In genomic region chr11:15884792-15885540, GRCh38 we compare ENCODE assay signal across 23 cellular contexts.
DNase-seq lines count a peak whose midpoint lies in the region; ATAC-seq, FAIRE-seq and TF ChIP-seq lines count a peak whose summit lies in the region.
"Had no signal": no experiment of that assay in that cellular context is flagged by ENCODE, and none has a peak within 500 bp of the region (broad histone marks: within the 10 kb centered on the region; RNA-seq: fewer than 3 reads in every experiment).

No MANE protein-coding gene starts in this region.

- H3K4me1 Mint-ChIP-seq in mesothelial cell of epicardium = peaks cover 38% of the 10 kb centered on the region
- H3K4me1 Mint-ChIP-seq in stimulated activated effector memory CD8-positive, alpha-beta T cell treated with anti-CD3 and anti-CD28 coated beads, Interleukin-12 subunit alpha, Interleukin-12 subunit beta, amount 100 ng/mL, for 72 hours = no peaks in the 10 kb centered on the region
- H3K4me1 Mint-ChIP-seq: activated CD8-positive, alpha-beta memory T cell treated with anti-CD3 and anti-CD28 coated beads, Interleukin-2, amount 10 ng/mL, durations not matched to agents 7 days and 5 days; B cell; WTC11 had no signal

- intact Hi-C loops in heart right ventricle (cut with DNase I) = loop anchor here in 1 of 10 donors (2.0 kb wide), 1 partner anchor 64 kb away; no protein-coding TSS in a partner anchor
- intact Hi-C loops in posterior vena cava (cut with DNase I) = no loop called here
- intact Hi-C loops in right lobe of liver (cut with DNase I) = no loop called here

- TF ChIP-seq EP300 in A549 (IDR thresholded peaks at IDR 0.05) = no peak

- no peak for ATAC-seq in A549
- peak in 3 of 8 donors; percentile 25 to 44 (median 43) for ATAC-seq in heart right ventricle
- no peak for ATAC-seq in stimulated activated effector memory CD8-positive, alpha-beta T cell treated with anti-CD3 and anti-CD28 coated beads, Interleukin-12 subunit alpha, Interleukin-12 subunit beta, amount 100 ng/mL, for 72 hours
- ATAC-seq in GM18867 (IDR thresholded peaks at IDR 0.05; ENCODE audit: unreplicated experiment) = no peak
- no peak for ATAC-seq in right lobe of liver
- ATAC-seq: activated CD8-positive, alpha-beta memory T cell treated with anti-CD3 and anti-CD28 coated beads, Interleukin-2, amount 10 ng/mL, durations not matched to agents 7 days and 5 days; activated T-cell treated with anti-CD3 and anti-CD28 coated beads, Interleukin-2, amount 50 U/mL, for 72 hours; gastroesophageal sphincter; WTC11 had no signal

- H3K27ac ChIP-seq in A549 (no peak overlapping the region), SK-N-MC (peak overlapping the region; percentile 21; the same call in 1 of the 2 replicates), heart right ventricle (peak overlapping the region in 7 of 10 donors; percentile 32 to 72 (median 64)), right lobe of liver (no peak overlapping the region)
- H3K27ac ChIP-seq: cardiac muscle cell, upper lobe of left lung had no signal

- no peak for TF ChIP-seq CTCF in A549 (IDR thresholded peaks at IDR 0.05)
- TF ChIP-seq CTCF in heart right ventricle (IDR thresholded peaks at IDR 0.05) = no peak
- no peak for TF ChIP-seq CTCF in mesothelial cell of epicardium (IDR thresholded peaks at IDR 0.05; ENCODE audit: unreplicated experiment)
- no peak for TF ChIP-seq CTCF in right lobe of liver (IDR thresholded peaks at IDR 0.05)

- WGBS in A549 (ENCODE audit: missing lambda C conversion rate) = 47% methylated on average over 6 of the region's 6 CpGs
- 67 to 71% methylated on average over 6 of the region's 6 CpGs for WGBS in heart right ventricle, 2 donors
- WGBS in right lobe of liver (ENCODE audit: insufficient coverage, low coverage, low lambda C conversion rate, missing lambda C conversion rate) = 63% methylated on average over 6 of the region's 6 CpGs

- no peak for FAIRE-seq in A549 (lab: Jason Lieb, UNC)
- FAIRE-seq: A204.1, endometrium, RCC 7860 had no signal

- H3K27me3 ChIP-seq in heart right ventricle = no peaks in the 10 kb centered on the region
- H3K27me3 ChIP-seq in right lobe of liver = no peaks in the 10 kb centered on the region
- H3K27me3 ChIP-seq: cardiac muscle cell, gastroesophageal sphincter, upper lobe of left lung had no signal

- H3K9me3 Mint-ChIP-seq in mesothelial cell of epicardium = no peaks in the 10 kb centered on the region
- peaks cover 2% of the 10 kb centered on the region for H3K9me3 Mint-ChIP-seq in stimulated activated effector memory CD8-positive, alpha-beta T cell treated with anti-CD3 and anti-CD28 coated beads, Interleukin-12 subunit alpha, Interleukin-12 subunit beta, amount 100 ng/mL, for 72 hours
- H3K9me3 Mint-ChIP-seq: activated naive CD4-positive, alpha-beta T cell treated with anti-CD3 and anti-CD28 coated beads for 36 hours; WTC11 had no signal

- H3K4me1 ChIP-seq in A549 (no peaks in the 10 kb centered on the region), heart right ventricle (peaks cover 3 to 41% (median 17%) of the 10 kb centered on the region in 9 donors), right lobe of liver (no peaks in the 10 kb centered on the region)
- H3K4me1 ChIP-seq: upper lobe of left lung had no signal

- H3K4me3 ChIP-seq in A549 = no peak overlapping the region
- H3K4me3 ChIP-seq in SK-N-MC = peak overlapping the region; percentile 24; the same call in 1 of the 2 replicates
- no peak overlapping the region for H3K4me3 ChIP-seq in heart right ventricle
- no peak overlapping the region for H3K4me3 ChIP-seq in right lobe of liver
- H3K4me3 ChIP-seq: cardiac muscle cell, gastroesophageal sphincter, upper lobe of left lung had no signal

- no peaks in the 10 kb centered on the region for H3K9me3 ChIP-seq in A549
- H3K9me3 ChIP-seq in SK-N-MC (ENCODE audit: low read depth, low read length) = no peaks in the 10 kb centered on the region
- H3K9me3 ChIP-seq in heart right ventricle = no peaks in the 10 kb centered on the region
- H3K9me3 ChIP-seq in right lobe of liver = no peaks in the 10 kb centered on the region
- H3K9me3 ChIP-seq: gastroesophageal sphincter, upper lobe of left lung had no signal

- TF ChIP-seq RAD21 in A549 (conservative IDR thresholded peaks at IDR 0.05 in 1 of 2, IDR thresholded peaks at IDR 0.05 in 1 of 2) = no peak

- no peak overlapping the region for H3K4me2 ChIP-seq in A549

- H3K36me3 ChIP-seq in SK-N-MC (ENCODE audit: insufficient read depth, low read length) (no peaks in the 10 kb centered on the region), heart right ventricle (no peaks in the 10 kb centered on the region), right lobe of liver (no peaks in the 10 kb centered on the region)
- H3K36me3 ChIP-seq: cardiac muscle cell, gastroesophageal sphincter, upper lobe of left lung had no signal

- H3K27ac Mint-ChIP-seq in mesothelial cell of epicardium = peak overlapping the region; percentile 68
- H3K27ac Mint-ChIP-seq in stimulated activated effector memory CD8-positive, alpha-beta T cell treated with anti-CD3 and anti-CD28 coated beads, Interleukin-12 subunit alpha, Interleukin-12 subunit beta, amount 100 ng/mL, for 72 hours = no peak overlapping the region
- H3K27ac Mint-ChIP-seq: activated CD8-positive, alpha-beta memory T cell treated with anti-CD3 and anti-CD28 coated beads, Interleukin-2, amount 10 ng/mL, durations not matched to agents 7 days and 5 days; activated naive CD4-positive, alpha-beta T cell treated with anti-CD3 and anti-CD28 coated beads for 36 hours; activated T-cell treated with anti-CD3 and anti-CD28 coated beads, Interleukin-2, amount 50 U/mL, for 72 hours; B cell; WTC11 had no signal

- POLR2A ChIA-PET in A549 (lab: Yijun Ruan, JAX) = no interaction called here

- H3K27me3 Mint-ChIP-seq in mesothelial cell of epicardium (ENCODE audit: low read depth) = no peaks in the 10 kb centered on the region
- H3K27me3 Mint-ChIP-seq: activated CD8-positive, alpha-beta memory T cell treated with anti-CD3 and anti-CD28 coated beads, Interleukin-2, amount 10 ng/mL, durations not matched to agents 7 days and 5 days had no signal

- TF ChIP-seq POLR2A in A549 (IDR thresholded peaks at IDR 0.05; ENCODE audit: low read length) (no peak), right lobe of liver (IDR thresholded peaks at IDR 0.05) (no peak)

- H3K36me3 Mint-ChIP-seq in mesothelial cell of epicardium = no peaks in the 10 kb centered on the region
- no peaks in the 10 kb centered on the region for H3K36me3 Mint-ChIP-seq in stimulated activated effector memory CD8-positive, alpha-beta T cell treated with anti-CD3 and anti-CD28 coated beads, Interleukin-12 subunit alpha, Interleukin-12 subunit beta, amount 100 ng/mL, for 72 hours
- H3K36me3 Mint-ChIP-seq: activated CD8-positive, alpha-beta memory T cell treated with anti-CD3 and anti-CD28 coated beads, Interleukin-2, amount 10 ng/mL, durations not matched to agents 7 days and 5 days; WTC11 had no signal

- no peak overlapping the region for H3K4me3 Mint-ChIP-seq in mesothelial cell of epicardium
- H3K4me3 Mint-ChIP-seq in stimulated activated effector memory CD8-positive, alpha-beta T cell treated with anti-CD3 and anti-CD28 coated beads, Interleukin-12 subunit alpha, Interleukin-12 subunit beta, amount 100 ng/mL, for 72 hours = no peak overlapping the region
- H3K4me3 Mint-ChIP-seq: activated CD8-positive, alpha-beta memory T cell treated with anti-CD3 and anti-CD28 coated beads, Interleukin-2, amount 10 ng/mL, durations not matched to agents 7 days and 5 days; activated naive CD4-positive, alpha-beta T cell treated with anti-CD3 and anti-CD28 coated beads for 36 hours; activated T-cell treated with anti-CD3 and anti-CD28 coated beads, Interleukin-2, amount 50 U/mL, for 72 hours; B cell; WTC11 had no signal

- CTCF ChIA-PET in A549 (lab: Yijun Ruan, JAX) = interaction anchor here (1.5 kb wide), 1 partner anchor 9 kb away, joined by 3 read pairs; no protein-coding TSS in a partner anchor

- peak overlapping the region; percentile 21 for H3K9ac ChIP-seq in SK-N-MC (ENCODE audit: insufficient read length)

- DNase-seq in A549 (ENCODE audit: low read depth in 1 of 2, low spot score in 1 of 2) (no peak), SK-N-MC (ENCODE audit: low read depth, low spot score) (no peak), heart right ventricle (peak in 1 of 2 donors; percentile 27), mesothelial cell of epicardium (ENCODE audit: low spot score in 2 of 2, unreplicated experiment in 2 of 2) (no peak), posterior vena cava (ENCODE audit: low spot score) (no peak), right lobe of liver (no peak)
- no peak for DNase-seq in stimulated activated effector memory CD8-positive, alpha-beta T cell treated with anti-CD3 and anti-CD28 coated beads, Interleukin-12 subunit alpha, Interleukin-12 subunit beta, amount 100 ng/mL, for 72 hours (ENCODE audit: low spot score in 2 of 2)
- DNase-seq: activated CD4-positive, alpha-beta T cell treated with anti-CD3 and anti-CD28 coated beads, Interleukin-2, amount 50 U/mL, for 1 hour; activated CD8-positive, alpha-beta memory T cell treated with anti-CD3 and anti-CD28 coated beads, Interleukin-2, amount 10 ng/mL, durations not matched to agents 7 days and 5 days; activated naive CD4-positive, alpha-beta T cell treated with anti-CD3 and anti-CD28 coated beads for 36 hours; activated T-cell treated with anti-CD3 and anti-CD28 coated beads, Interleukin-2, amount 50 U/mL, for 72 hours; cortex of kidney; kidney glomerular epithelial cell; NCI-H146 had no signal

TF ChIP-seq in A549, 52 proteins besides CTCF, POLR2A, EP300 and RAD21:
- no peak for TF ChIP-seq NR3C1 (IDR thresholded peaks at IDR 0.05)
- peak; percentile 3 for TF ChIP-seq ZFP36 (IDR thresholded peaks at IDR 0.05; ENCODE audit: borderline replicate concordance, partially characterized antibody)

Comparison
In these comparisons a context has a peak if more than half of its experiments do, and no peak if none do; other contexts are left out.
1. H3K27ac ChIP-seq: peak in SK-N-MC (single experiment) and heart right ventricle (7 of 10); none in A549 (0 of 2) and right lobe of liver (0 of 3).